Comparison of ENCODE assay signal across 10 cellular contexts in genomic region chr3:31544634-31545033, GRCh38. TPM values are rescaled to one million over a fixed set of nuclear protein-coding genes. Genes with fewer than 3 reads are reported as not detected.
DNase-seq lines count a peak whose midpoint lies in the region; ATAC-seq and TF ChIP-seq lines count a peak whose summit lies in the region.
"Had no signal": no experiment of that assay in that cellular context is flagged by ENCODE, and none has a peak within 500 bp of the region (broad histone marks: within the 10 kb centered on the region; RNA-seq: fewer than 3 reads in every experiment).

No MANE protein-coding gene starts in this region.

- no peak for TF ChIP-seq CTCF in cardiac fibroblast (IDR thresholded peaks at IDR 0.05; ENCODE audit: low read depth, low read length)
- TF ChIP-seq CTCF in lower lobe of right lung (IDR thresholded peaks at IDR 0.05) = no peak
- no peak for TF ChIP-seq CTCF in GM10248 (IDR thresholded peaks at IDR 0.05; ENCODE audit: control extremely low read depth, extremely low read depth, low read depth, missing control alignments)

- ATAC-seq in stimulated activated naive CD8-positive, alpha-beta T cell treated with anti-CD3 and anti-CD28 coated beads, Interleukin-15, amount 100 ng/mL, for 72 hours = no peak
- no peak for ATAC-seq in stimulated activated naive CD8-positive, alpha-beta T cell treated with anti-CD3 and anti-CD28 coated beads, Interleukin-15, Interleukin-2, amounts not matched to agents 100 U/mL and 50 U/mL, for 24 hours
- peak; percentile 70 to 85 for ATAC-seq in lower lobe of right lung
- ATAC-seq in stimulated activated memory B cell treated with anti-CD40 and anti-IgM and Interleukin-4, amounts not matched to agents 10 μg/mL and 1 μg/mL and 100 μg/mL, for 72 hours = no peak

- no peak for DNase-seq in stimulated activated naive CD8-positive, alpha-beta T cell treated with anti-CD3 and anti-CD28 coated beads, Interleukin-15, amount 100 ng/mL, for 72 hours
- no peak for DNase-seq in stimulated activated naive CD8-positive, alpha-beta T cell treated with anti-CD3 and anti-CD28 coated beads, Interleukin-15, Interleukin-2, amounts not matched to agents 100 U/mL and 50 U/mL, for 24 hours
- DNase-seq in cardiac fibroblast (ENCODE audit: low read depth in 2 of 2) (peak; percentile 23 to 55), lower lobe of right lung (peak; percentile 60), MG63 (no peak), GM10248 (ENCODE audit: extremely low spot score) (no peak), kidney tubule cell (ENCODE audit: low spot score) (no peak)
- DNase-seq: activated CD8-positive, alpha-beta memory T cell treated with anti-CD3 and anti-CD28 coated beads, Interleukin-2, amount 50 U/mL, for 48 hours; SW 1271 had no signal

- H3K27me3 Mint-ChIP-seq in stimulated activated naive CD8-positive, alpha-beta T cell treated with anti-CD3 and anti-CD28 coated beads, Interleukin-15, amount 100 ng/mL, for 72 hours = no peaks in the 10 kb centered on the region
- no peaks in the 10 kb centered on the region for H3K27me3 Mint-ChIP-seq in stimulated activated memory B cell treated with anti-CD40 and anti-IgM and Interleukin-4, amounts not matched to agents 10 μg/mL and 1 μg/mL and 100 μg/mL, for 72 hours

- CTCF ChIA-PET in GM10248 (lab: Yijun Ruan, JAX) = interaction anchor here (0.9 to 3.2 kb wide), 2 partner anchors 11 to 12 kb away, joined by 3 to 14 read pairs; partner anchors contain the start of gene STT3B

- POLR2A ChIA-PET in GM10248 (lab: Yijun Ruan, JAX) = no interaction called here

- H3K27me3 ChIP-seq in lower lobe of right lung (ENCODE audit: low read depth) (no peaks in the 10 kb centered on the region), MG63 (no peaks in the 10 kb centered on the region)

- peaks cover 77% of the 10 kb centered on the region for H3K4me1 Mint-ChIP-seq in stimulated activated naive CD8-positive, alpha-beta T cell treated with anti-CD3 and anti-CD28 coated beads, Interleukin-15, amount 100 ng/mL, for 72 hours
- peaks cover 74% of the 10 kb centered on the region for H3K4me1 Mint-ChIP-seq in stimulated activated memory B cell treated with anti-CD40 and anti-IgM and Interleukin-4, amounts not matched to agents 10 μg/mL and 1 μg/mL and 100 μg/mL, for 72 hours

- H3K27ac Mint-ChIP-seq in stimulated activated naive CD8-positive, alpha-beta T cell treated with anti-CD3 and anti-CD28 coated beads, Interleukin-15, amount 100 ng/mL, for 72 hours = no peak overlapping the region
- no peak overlapping the region for H3K27ac Mint-ChIP-seq in stimulated activated memory B cell treated with anti-CD40 and anti-IgM and Interleukin-4, amounts not matched to agents 10 μg/mL and 1 μg/mL and 100 μg/mL, for 72 hours

- no peaks in the 10 kb centered on the region for H3K9me3 ChIP-seq in lower lobe of right lung
- H3K9me3 ChIP-seq in MG63 = no peaks in the 10 kb centered on the region

- H3K9me3 Mint-ChIP-seq in stimulated activated naive CD8-positive, alpha-beta T cell treated with anti-CD3 and anti-CD28 coated beads, Interleukin-15, amount 100 ng/mL, for 72 hours = no peaks in the 10 kb centered on the region
- H3K9me3 Mint-ChIP-seq in stimulated activated memory B cell treated with anti-CD40 and anti-IgM and Interleukin-4, amounts not matched to agents 10 μg/mL and 1 μg/mL and 100 μg/mL, for 72 hours = no peaks in the 10 kb centered on the region

- H3K27ac ChIP-seq in lower lobe of right lung = peak overlapping the region; percentile 22

- H3K36me3 Mint-ChIP-seq in stimulated activated memory B cell treated with anti-CD40 and anti-IgM and Interleukin-4, amounts not matched to agents 10 μg/mL and 1 μg/mL and 100 μg/mL, for 72 hours = peaks cover 6% of the 10 kb centered on the region

- intact Hi-C loops in lower lobe of right lung (cut with DNase I) = no loop called here

- peak overlapping the region; percentile 35 to 39 for H3K4me3 Mint-ChIP-seq in stimulated activated naive CD8-positive, alpha-beta T cell treated with anti-CD3 and anti-CD28 coated beads, Interleukin-15, amount 100 ng/mL, for 72 hours
- H3K4me3 Mint-ChIP-seq in stimulated activated memory B cell treated with anti-CD40 and anti-IgM and Interleukin-4, amounts not matched to agents 10 μg/mL and 1 μg/mL and 100 μg/mL, for 72 hours = no peak overlapping the region

- H3K36me3 ChIP-seq in lower lobe of right lung (no peaks in the 10 kb centered on the region), MG63 (no peaks in the 10 kb centered on the region)

- no peak overlapping the region for H3K4me3 ChIP-seq in cardiac fibroblast (replicated peaks in 1 of 2; ENCODE audit: low read depth in 2 of 2, low read length in 2 of 2)
- no peak overlapping the region for H3K4me3 ChIP-seq in lower lobe of right lung
- no peak overlapping the region for H3K4me3 ChIP-seq in MG63

- H3K4me1 ChIP-seq in lower lobe of right lung = peaks cover 76% of the 10 kb centered on the region

RNA-seq across cellular contexts. Expression of gene STT3B, which starts 11.9 kb away (rescaled TPM):
- 106 TPM for total RNA-seq in lower lobe of right lung
- 74.7 and 123 TPM in 2 replicates for total RNA-seq in MG63 (2014; rRNA removed; shearing (Covaris generic); ENCODE audit: low replicate concordance)

Comparison
In these comparisons a context has a peak if more than half of its experiments do, and no peak if none do; other contexts are left out.
1. ATAC-seq: peak in lower lobe of right lung (2 of 2); none in stimulated activated naive CD8-positive, alpha-beta T cell treated with anti-CD3 and anti-CD28 coated beads, Interleukin-15, amount 100 ng/mL, for 72 hours (single experiment), stimulated activated naive CD8-positive, alpha-beta T cell treated with anti-CD3 and anti-CD28 coated beads, Interleukin-15, Interleukin-2, amounts not matched to agents 100 U/mL and 50 U/mL, for 24 hours (single experiment) and stimulated activated memory B cell treated with anti-CD40 and anti-IgM and Interleukin-4, amounts not matched to agents 10 μg/mL and 1 μg/mL and 100 μg/mL, for 72 hours (single experiment).
2. DNase-seq: peak in cardiac fibroblast (2 of 2) and lower lobe of right lung (single experiment); none in stimulated activated naive CD8-positive, alpha-beta T cell treated with anti-CD3 and anti-CD28 coated beads, Interleukin-15, amount 100 ng/mL, for 72 hours (0 of 2), stimulated activated naive CD8-positive, alpha-beta T cell treated with anti-CD3 and anti-CD28 coated beads, Interleukin-15, Interleukin-2, amounts not matched to agents 100 U/mL and 50 U/mL, for 24 hours (single experiment), MG63 (single experiment), GM10248 (single experiment) and kidney tubule cell (single experiment).